In the genomic region with DNA sequence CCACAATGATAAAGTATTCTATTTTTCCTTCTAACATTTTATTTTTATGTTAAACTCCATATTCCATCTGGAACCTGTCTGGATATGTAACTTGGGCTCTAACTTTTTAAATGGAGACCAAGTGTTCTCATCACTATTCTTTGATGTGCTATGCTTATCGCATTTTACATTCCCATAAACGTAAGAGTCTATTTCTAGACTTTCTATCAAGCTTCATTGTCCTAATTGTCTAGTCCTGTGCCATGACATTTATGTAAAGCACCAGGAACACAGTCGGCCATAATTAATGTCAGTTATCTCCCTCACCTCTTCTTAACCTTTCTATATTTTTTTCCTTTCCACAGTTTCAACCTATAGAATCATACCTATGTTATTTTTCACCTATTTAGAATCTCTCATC, we compare ENCODE assay signal across 24 cellular contexts.
"Had no signal": no experiment of that assay in that cellular context is flagged by ENCODE, and none has a peak within 500 bp of the region (broad histone marks: within the 10 kb centered on the region; RNA-seq: fewer than 3 reads in every experiment).

No MANE protein-coding gene starts in this region.

- H3K36me3 Mint-ChIP-seq: IgD-negative memory B cell had no signal

- H3K9ac ChIP-seq: KMS-11 had no signal

- H3K4me3 ChIP-seq: K562, SJSA1, SK-N-MC had no signal

- ATAC-seq: K562, Panc1, PC-3 had no signal

- H3K4me2 ChIP-seq: KMS-11 had no signal

- H3K27me3 ChIP-seq: SJSA1 had no signal

- DNase-seq: Kasumi-1; MM.1S; NCI-H1092 treated with DMSO at 0.1 percent for 48 hours; NCI-H1436; NCI-H187; NCI-H2029; NCI-H2081 treated with DMSO at 0.1 percent for 48 hours; NCI-H2171; NCI-H226; NCI-H510A; NCI-H524 treated with DMSO at 0.1 percent for 48 hours; NCI-H69; NCI-H774; NK-92 treated with Interleukin-12 subunit alpha and Interleukin-12 subunit beta, amount 100 ng/mL, for 24 hours; PC-3; SIG-M5 had no signal

- H3K9me3 ChIP-seq: SJSA1 had no signal

- H3K4me1 Mint-ChIP-seq: IgD-negative memory B cell had no signal

- H3K4me3 Mint-ChIP-seq: IgD-negative memory B cell had no signal

- H3K27ac ChIP-seq: HL-60, KMS-11, RWPE1, SJSA1, SK-N-MC had no signal

- H3K27me3 Mint-ChIP-seq: IgD-negative memory B cell had no signal

- H3K27ac Mint-ChIP-seq: IgD-negative memory B cell had no signal

- H3K36me3 ChIP-seq: SJSA1 had no signal
